9 cellular contexts compared by ENCODE assay signal in genomic region chr1:36203554-36204346, GRCh38. TPM values are rescaled to one million over a fixed set of nuclear protein-coding genes. Genes with fewer than 3 reads are reported as not detected.
DNase-seq lines count a peak whose midpoint lies in the region; ATAC-seq and TF ChIP-seq lines count a peak whose summit lies in the region.
"Had no signal": no experiment of that assay in that cellular context is flagged by ENCODE, and none has a peak within 500 bp of the region (broad histone marks: within the 10 kb centered on the region; RNA-seq: fewer than 3 reads in every experiment).

No MANE protein-coding gene starts in this region.

- H3K4me3 ChIP-seq in epithelial cell of proximal tubule (ENCODE audit: low read depth, low read length) = no peak overlapping the region

- DNase-seq in AG08395 (ENCODE audit: low spot score) (peak; percentile 37), NCI-H2171 treated with DMSO at 0.1 percent for 48 hours (lab: John Stamatoyannopoulos, UW) (peak; percentile 69), epithelial cell of proximal tubule (ENCODE audit: low read depth) (peak; percentile 52), myocyte (ENCODE audit: low read depth) (peak; percentile 96)
- no peak for DNase-seq in stimulated activated naive CD4-positive, alpha-beta T cell (lab: John Stamatoyannopoulos, UW)
- DNase-seq: CD4-positive, CD25-positive, alpha-beta regulatory T cell had no signal

- ATAC-seq in HG03571 (IDR thresholded peaks at IDR 0.05; ENCODE audit: unreplicated experiment) = no peak
- ATAC-seq in HG02840 (IDR thresholded peaks at IDR 0.05; ENCODE audit: low FRiP score, unreplicated experiment) = no peak
- ATAC-seq in HG03442 (IDR thresholded peaks at IDR 0.05; ENCODE audit: unreplicated experiment) = no peak

- TF ChIP-seq CTCF in epithelial cell of proximal tubule (conservative IDR thresholded peaks at IDR 0.05; ENCODE audit: low read depth, low read length) = no peak

RNA-seq across cellular contexts. Expression of gene THRAP3, which starts 20.5 kb away (rescaled TPM):
- total RNA-seq in epithelial cell of proximal tubule (62.9 and 96.6 TPM in 2 replicates), myocyte (74.7 and 85.8 TPM in 2 replicates)
- polyA plus RNA-seq in myocyte (2012) = 44.7 TPM

RNA-seq across cellular contexts. Expression of gene MAP7D1, which starts 47.8 kb away (rescaled TPM):
- total RNA-seq in epithelial cell of proximal tubule (262 and 280 TPM in 2 replicates), myocyte (733 and 867 TPM in 2 replicates)
- polyA plus RNA-seq in myocyte (2012) = 256 TPM

RNA-seq across cellular contexts. Expression of gene TRAPPC3, which starts 54.5 kb away (rescaled TPM):
- total RNA-seq in epithelial cell of proximal tubule (95.9 and 136 TPM in 2 replicates), myocyte (82.4 and 93.9 TPM in 2 replicates)
- 133 TPM for polyA plus RNA-seq in myocyte (2012)

Comparison
In these comparisons a context has a peak if more than half of its experiments do, and no peak if none do; other contexts are left out.
1. DNase-seq: peak in AG08395 (single experiment), NCI-H2171 treated with DMSO at 0.1 percent for 48 hours (single experiment), epithelial cell of proximal tubule (single experiment) and myocyte (single experiment); none in stimulated activated naive CD4-positive, alpha-beta T cell (0 of 6).